1 cellular context compared by ENCODE assay signal in the genomic region with DNA sequence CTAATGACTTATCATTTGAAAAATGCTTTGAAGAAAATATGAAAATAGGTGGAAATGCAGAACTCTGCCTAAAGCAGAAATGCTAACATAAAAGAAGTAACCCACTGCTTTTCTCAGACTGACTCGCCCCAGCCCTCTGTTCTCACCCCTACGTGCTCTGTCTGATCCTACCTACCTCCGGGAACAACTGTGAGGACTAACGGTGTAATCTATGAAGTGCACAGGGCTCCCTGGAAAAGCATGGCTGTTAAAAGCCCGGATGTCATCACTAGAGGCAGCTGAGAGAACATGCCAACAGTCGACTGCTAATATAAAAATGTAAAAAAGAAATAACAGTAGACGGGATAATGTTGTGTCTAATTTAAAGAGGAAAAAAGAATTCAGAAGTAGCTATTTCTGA.
TF ChIP-seq lines count a peak whose summit lies in the region.

No MANE protein-coding gene starts in this region.

TF ChIP-seq in endothelial cell of umbilical vein, 7 proteins besides CTCF, POLR2A, EP300 and RAD21:
- TF ChIP-seq FOS (IDR thresholded peaks at IDR 0.05; ENCODE audit: borderline replicate concordance, insufficient read depth, low read length) (no peak), MYC (IDR thresholded peaks at IDR 0.05; ENCODE audit: low read depth, low read length) (no peak), POLR2AphosphoS5 (IDR thresholded peaks at IDR 0.05; ENCODE audit: insufficient read depth, low read depth, low read length) (no peak), EZH2 (IDR thresholded peaks at IDR 0.05; ENCODE audit: borderline replicate concordance, low read depth, low read length, severe bottlenecking) (no peak)
- TF ChIP-seq, protein P1, sequence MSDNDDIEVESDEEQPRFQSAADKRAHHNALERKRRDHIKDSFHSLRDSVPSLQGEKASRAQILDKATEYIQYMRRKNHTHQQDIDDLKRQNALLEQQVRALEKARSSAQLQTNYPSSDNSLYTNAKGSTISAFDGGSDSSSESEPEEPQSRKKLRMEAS (IDR thresholded peaks at IDR 0.05; ENCODE audit: insufficient read depth, insufficient read length) = no peak
